Comparison of ENCODE assay signal across 8 cellular contexts in the genomic region with DNA sequence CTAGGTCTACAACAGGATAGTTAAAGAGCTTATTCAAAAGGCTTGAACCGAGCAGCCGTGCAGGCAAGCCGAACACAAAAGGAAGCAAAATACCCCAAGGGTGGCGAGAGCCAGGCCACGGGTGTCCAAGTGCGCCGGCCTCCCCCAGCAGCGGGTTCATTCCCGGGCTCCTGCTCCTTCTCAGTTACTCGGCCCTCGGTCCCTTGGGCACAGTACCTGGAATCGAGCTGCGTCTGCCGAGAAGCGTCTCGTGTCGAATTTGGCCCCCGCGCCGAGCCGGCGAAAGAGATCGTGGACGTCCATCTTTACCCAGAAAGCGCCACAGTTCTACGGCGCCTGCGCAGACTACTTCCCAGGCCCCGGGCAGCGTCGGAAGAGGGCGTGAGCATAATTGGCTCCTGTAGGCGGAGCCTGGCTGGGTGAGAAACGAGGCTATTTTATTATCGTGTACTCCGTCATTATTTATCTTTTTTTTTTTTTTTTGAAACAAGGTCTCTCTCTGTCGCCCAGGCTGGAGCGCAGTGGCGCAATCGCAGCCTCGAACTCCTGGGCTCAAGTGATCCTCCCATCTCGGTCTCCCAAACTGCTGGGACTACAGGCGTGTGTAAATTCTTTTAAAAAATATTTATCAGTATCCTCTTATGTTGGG. TPM values are rescaled to one million over a fixed set of nuclear protein-coding genes. Genes with fewer than 3 reads are reported as not detected.
DNase-seq lines count a peak whose midpoint lies in the region; ATAC-seq, FAIRE-seq and TF ChIP-seq lines count a peak whose summit lies in the region.

A gene with protein sequence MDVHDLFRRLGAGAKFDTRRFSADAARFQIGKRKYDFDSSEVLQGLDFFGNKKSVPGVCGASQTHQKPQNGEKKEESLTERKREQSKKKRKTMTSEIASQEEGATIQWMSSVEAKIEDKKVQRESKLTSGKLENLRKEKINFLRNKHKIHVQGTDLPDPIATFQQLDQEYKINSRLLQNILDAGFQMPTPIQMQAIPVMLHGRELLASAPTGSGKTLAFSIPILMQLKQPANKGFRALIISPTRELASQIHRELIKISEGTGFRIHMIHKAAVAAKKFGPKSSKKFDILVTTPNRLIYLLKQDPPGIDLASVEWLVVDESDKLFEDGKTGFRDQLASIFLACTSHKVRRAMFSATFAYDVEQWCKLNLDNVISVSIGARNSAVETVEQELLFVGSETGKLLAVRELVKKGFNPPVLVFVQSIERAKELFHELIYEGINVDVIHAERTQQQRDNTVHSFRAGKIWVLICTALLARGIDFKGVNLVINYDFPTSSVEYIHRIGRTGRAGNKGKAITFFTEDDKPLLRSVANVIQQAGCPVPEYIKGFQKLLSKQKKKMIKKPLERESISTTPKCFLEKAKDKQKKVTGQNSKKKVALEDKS (minus strand): TSS at position 329 of the 649 bp plus-strand sequence. CDS start 26 bp downstream, at position 303.

- H3K4me3 Mint-ChIP-seq in WTC11 = peak within 1 kb of the TSS; percentile 97

- H3K27me3 ChIP-seq in bronchial epithelial cell (ENCODE audit: control insufficient read depth, insufficient read depth, low read length) = no peaks in the 10 kb centered on the region
- no peaks in the 10 kb centered on the region for H3K27me3 ChIP-seq in small intestine (ENCODE audit: control insufficient read depth in 2 of 2, insufficient read depth in 2 of 2, low read length in 2 of 2)

- H3K4me1 Mint-ChIP-seq in WTC11 = peaks cover 13% of the 10 kb centered on the region

- H3K36me3 Mint-ChIP-seq in WTC11 = peaks cover 26% of the 10 kb centered on the region

- 0% methylated on average over 43 of the region's 43 CpGs for WGBS in small intestine, 3 donors

- peak within 1 kb of the TSS; percentile 71 for H3K4me3 ChIP-seq in bronchial epithelial cell (ENCODE audit: low read depth, low read length)
- peak within 1 kb of the TSS; percentile 71 to 77 for H3K4me3 ChIP-seq in small intestine (ENCODE audit: low read depth in 1 of 2, low read length in 2 of 2)

- H3K9me3 ChIP-seq in small intestine (ENCODE audit: control insufficient read depth, low read depth) = no peaks in the 10 kb centered on the region

- ATAC-seq in GM18519 (IDR thresholded peaks at IDR 0.05; ENCODE audit: low FRiP score, unreplicated experiment) (peak; percentile 49), HG03159 (IDR thresholded peaks at IDR 0.05; ENCODE audit: unreplicated experiment) (peak; percentile 93), WTC11 (peak; percentile 98)

- H3K4me1 ChIP-seq in small intestine (ENCODE audit: control insufficient read depth in 2 of 2, insufficient read depth in 1 of 2, low read depth in 1 of 2, low read length in 1 of 2) = peaks cover 2 to 3% of the 10 kb centered on the region in 2 donors

- H3K27ac ChIP-seq in small intestine (ENCODE audit: low read depth in 1 of 2, low read length in 1 of 2) = peak within 1 kb of the TSS; percentile 44 to 91

- peak; percentile 91 for DNase-seq in NCI-H345 (lab: John Stamatoyannopoulos, UW)
- peak; percentile 84 for DNase-seq in WTC11 (ENCODE audit: low spot score)
- DNase-seq in bronchial epithelial cell (ENCODE audit: low read depth) = peak; percentile 87
- DNase-seq in iPS-NIHi7 (ENCODE audit: extremely low spot score) = peak; percentile 97
- DNase-seq in small intestine = peak; percentile 97
- DNase-seq in cortex of kidney (lab: John Stamatoyannopoulos, UW) = no peak

- no peak for TF ChIP-seq CTCF in WTC11 (IDR thresholded peaks at IDR 0.05)
- TF ChIP-seq CTCF in bronchial epithelial cell (IDR thresholded peaks at IDR 0.05; ENCODE audit: insufficient read depth, low read length, severe bottlenecking) = no peak

- FAIRE-seq in bronchial epithelial cell (lab: Jason Lieb, UNC) (no peak), small intestine (lab: Jason Lieb, UNC) (no peak)

- POLR2A ChIA-PET in WTC11 (lab: Charles Lee) = no interaction called here

- H3K36me3 ChIP-seq in bronchial epithelial cell (ENCODE audit: control insufficient read depth, insufficient read depth, low read length) (peaks cover 2% of the 10 kb centered on the region), small intestine (ENCODE audit: control insufficient read depth in 2 of 2, insufficient read depth in 2 of 2, low read length in 2 of 2) (no peaks in the 10 kb centered on the region)

- CTCF ChIA-PET in WTC11 (lab: Charles Lee) = no interaction called here

- peak within 1 kb of the TSS; percentile 92 for H3K27ac Mint-ChIP-seq in WTC11

- no peaks in the 10 kb centered on the region for H3K9me3 Mint-ChIP-seq in WTC11

- peaks cover 35% of the 10 kb centered on the region for H3K27me3 Mint-ChIP-seq in WTC11 (ENCODE audit: low read depth)

TF ChIP-seq in WTC11, 78 proteins besides CTCF, POLR2A, EP300 and RAD21:
- no peak for TF ChIP-seq MLX (CRISPR knock-in tag; IDR thresholded peaks at IDR 0.05)
- TF ChIP-seq FOXK1 (CRISPR knock-in tag; IDR thresholded peaks at IDR 0.05) = 0 out of 2 replicates have a peak, but pooled peaks have one; percentile 38
- TF ChIP-seq, protein P1, sequence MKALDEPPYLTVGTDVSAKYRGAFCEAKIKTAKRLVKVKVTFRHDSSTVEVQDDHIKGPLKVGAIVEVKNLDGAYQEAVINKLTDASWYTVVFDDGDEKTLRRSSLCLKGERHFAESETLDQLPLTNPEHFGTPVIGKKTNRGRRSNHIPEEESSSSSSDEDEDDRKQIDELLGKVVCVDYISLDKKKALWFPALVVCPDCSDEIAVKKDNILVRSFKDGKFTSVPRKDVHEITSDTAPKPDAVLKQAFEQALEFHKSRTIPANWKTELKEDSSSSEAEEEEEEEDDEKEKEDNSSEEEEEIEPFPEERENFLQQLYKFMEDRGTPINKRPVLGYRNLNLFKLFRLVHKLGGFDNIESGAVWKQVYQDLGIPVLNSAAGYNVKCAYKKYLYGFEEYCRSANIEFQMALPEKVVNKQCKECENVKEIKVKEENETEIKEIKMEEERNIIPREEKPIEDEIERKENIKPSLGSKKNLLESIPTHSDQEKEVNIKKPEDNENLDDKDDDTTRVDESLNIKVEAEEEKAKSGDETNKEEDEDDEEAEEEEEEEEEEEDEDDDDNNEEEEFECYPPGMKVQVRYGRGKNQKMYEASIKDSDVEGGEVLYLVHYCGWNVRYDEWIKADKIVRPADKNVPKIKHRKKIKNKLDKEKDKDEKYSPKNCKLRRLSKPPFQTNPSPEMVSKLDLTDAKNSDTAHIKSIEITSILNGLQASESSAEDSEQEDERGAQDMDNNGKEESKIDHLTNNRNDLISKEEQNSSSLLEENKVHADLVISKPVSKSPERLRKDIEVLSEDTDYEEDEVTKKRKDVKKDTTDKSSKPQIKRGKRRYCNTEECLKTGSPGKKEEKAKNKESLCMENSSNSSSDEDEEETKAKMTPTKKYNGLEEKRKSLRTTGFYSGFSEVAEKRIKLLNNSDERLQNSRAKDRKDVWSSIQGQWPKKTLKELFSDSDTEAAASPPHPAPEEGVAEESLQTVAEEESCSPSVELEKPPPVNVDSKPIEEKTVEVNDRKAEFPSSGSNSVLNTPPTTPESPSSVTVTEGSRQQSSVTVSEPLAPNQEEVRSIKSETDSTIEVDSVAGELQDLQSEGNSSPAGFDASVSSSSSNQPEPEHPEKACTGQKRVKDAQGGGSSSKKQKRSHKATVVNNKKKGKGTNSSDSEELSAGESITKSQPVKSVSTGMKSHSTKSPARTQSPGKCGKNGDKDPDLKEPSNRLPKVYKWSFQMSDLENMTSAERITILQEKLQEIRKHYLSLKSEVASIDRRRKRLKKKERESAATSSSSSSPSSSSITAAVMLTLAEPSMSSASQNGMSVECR (CRISPR knock-in tag; IDR thresholded peaks at IDR 0.05; ENCODE audit: borderline replicate concordance) = peak; percentile 60; the same call in 1 of the 2 replicates
- TF ChIP-seq NR1H2 (CRISPR knock-in tag; IDR thresholded peaks at IDR 0.05) = no peak
- no peak for TF ChIP-seq ATF1 (CRISPR knock-in tag; IDR thresholded peaks at IDR 0.05)
TF ChIP-seq in WTC11: peak in this region for 2.

RNA-seq across cellular contexts. Expression of the gene that starts here (rescaled TPM):
- total RNA-seq in WTC11 (2021) (29.8 to 31.9 TPM (median 30.6 TPM) in 3 replicates), bronchial epithelial cell (14.5 and 19.3 TPM in 2 replicates)
- polyA plus RNA-seq in small intestine = 10 to 100 TPM; 16.8 to 18.1 (median 17.1) TPM
